In genomic region chr14:49816118-49816517, GRCh38 we compare ENCODE assay signal across 1 cellular context.
TF ChIP-seq lines count a peak whose summit lies in the region.

No MANE protein-coding gene starts in this region.

TF ChIP-seq in liver, 16 proteins besides CTCF, POLR2A, EP300 and RAD21:
- TF ChIP-seq HNF4A (conservative IDR thresholded peaks at IDR 0.05) = peak; percentile 10 to 20
